Comparison of ENCODE assay signal across 9 cellular contexts in the genomic region with DNA sequence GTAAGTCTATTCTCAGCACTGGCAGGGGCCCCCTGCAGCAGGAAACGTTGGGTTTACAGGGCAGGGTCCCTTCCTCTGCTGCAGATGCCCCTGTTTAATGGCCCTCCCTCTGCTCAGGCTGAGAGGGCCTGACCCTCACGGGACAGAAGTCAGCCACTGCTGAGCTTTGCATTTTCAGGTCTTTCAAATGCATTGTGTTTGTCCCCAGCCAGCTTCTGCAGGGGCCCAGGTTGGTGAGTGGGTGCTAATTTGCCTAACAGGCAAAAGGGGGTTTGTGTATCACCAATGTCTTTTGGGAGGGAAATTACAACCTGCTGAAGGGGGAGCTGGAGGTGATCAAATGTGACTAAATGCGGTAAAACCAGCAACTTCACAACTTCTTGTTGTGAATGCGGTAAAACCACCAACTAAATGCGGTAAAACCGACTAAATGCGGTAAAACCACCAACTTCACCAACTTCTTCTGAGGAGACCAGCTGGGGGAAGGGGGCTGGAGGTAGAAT. TPM values are rescaled to one million over a fixed set of nuclear protein-coding genes. Genes with fewer than 3 reads are reported as not detected.
DNase-seq lines count a peak whose midpoint lies in the region; ATAC-seq and TF ChIP-seq lines count a peak whose summit lies in the region.
"Had no signal": no experiment of that assay in that cellular context is flagged by ENCODE, and none has a peak within 500 bp of the region (broad histone marks: within the 10 kb centered on the region; RNA-seq: fewer than 3 reads in every experiment).

No MANE protein-coding gene starts in this region.

- no peak overlapping the region for H3K27ac Mint-ChIP-seq in CD8-positive, alpha-beta T cell
- H3K27ac Mint-ChIP-seq in osteocyte (ENCODE audit: unreplicated experiment): no peak overlapping the region
- H3K27ac Mint-ChIP-seq: stimulated activated naive CD8-positive, alpha-beta T cell treated with anti-CD3 and anti-CD28 coated beads, Interleukin-15, Interleukin-2, amounts not matched to agents 100 ng/mL and 50 ng/mL, for 24 hours had no signal

- intact Hi-C loops in CD8-positive, alpha-beta T cell (cut with DNase I, micrococcal nuclease): no loop called here

- CTCF ChIA-PET in CD8-positive, alpha-beta T cell (lab: Charles Lee): no interaction called here

- POLR2A ChIA-PET in CD8-positive, alpha-beta T cell (lab: Charles Lee): no interaction called here

- peak; percentile 58 for DNase-seq in GM06990 (ENCODE audit: extremely low read depth, insufficient read length)
- DNase-seq in UCSD-AML1 (lab: John Stamatoyannopoulos, UW; ENCODE audit: unreplicated experiment): peak; percentile 47
- no peak for DNase-seq in NCI-H1092 (lab: John Stamatoyannopoulos, UW)
- no peak for DNase-seq in AG08395 (ENCODE audit: low spot score)
- DNase-seq in CD8-positive, alpha-beta T cell: no peak
- no peak for DNase-seq in osteocyte (ENCODE audit: extremely low spot score, unreplicated experiment)

- ATAC-seq in GM19395 (IDR thresholded peaks at IDR 0.05; ENCODE audit: unreplicated experiment) (peak; percentile 39), HG03060 (IDR thresholded peaks at IDR 0.05; ENCODE audit: low read depth, unreplicated experiment) (peak; percentile 26)
- no peak for ATAC-seq in CD8-positive, alpha-beta T cell

- no peak overlapping the region for H3K4me3 ChIP-seq in GM06990 (replicated peaks; ENCODE audit: low read depth, low read length)
- H3K4me3 ChIP-seq in CD8-positive, alpha-beta T cell (ENCODE audit: low read depth, low read length): no peak overlapping the region

- peaks cover 32% of the 10 kb centered on the region for H3K4me1 Mint-ChIP-seq in CD8-positive, alpha-beta T cell (ENCODE audit: low read depth)
- peaks cover 15% of the 10 kb centered on the region for H3K4me1 Mint-ChIP-seq in osteocyte (ENCODE audit: unreplicated experiment)

- H3K27ac ChIP-seq in CD8-positive, alpha-beta T cell (ENCODE audit: low read depth, low read length): no peak overlapping the region

- no peaks in the 10 kb centered on the region for H3K36me3 Mint-ChIP-seq in CD8-positive, alpha-beta T cell
- no peaks in the 10 kb centered on the region for H3K36me3 Mint-ChIP-seq in osteocyte (ENCODE audit: unreplicated experiment)

- peaks cover 7% of the 10 kb centered on the region for H3K4me1 ChIP-seq in CD8-positive, alpha-beta T cell (ENCODE audit: insufficient read depth, low read length)

- no peak overlapping the region for H3K4me3 Mint-ChIP-seq in CD8-positive, alpha-beta T cell
- H3K4me3 Mint-ChIP-seq in osteocyte (ENCODE audit: unreplicated experiment): no peak overlapping the region
- H3K4me3 Mint-ChIP-seq: stimulated activated naive CD8-positive, alpha-beta T cell treated with anti-CD3 and anti-CD28 coated beads, Interleukin-15, Interleukin-2, amounts not matched to agents 100 ng/mL and 50 ng/mL, for 24 hours had no signal

- no peaks in the 10 kb centered on the region for H3K36me3 ChIP-seq in GM06990 (ENCODE audit: control insufficient read depth, insufficient read depth, low read length)
- no peaks in the 10 kb centered on the region for H3K36me3 ChIP-seq in CD8-positive, alpha-beta T cell (ENCODE audit: insufficient read depth, low read length)

- no peaks in the 10 kb centered on the region for H3K9me3 Mint-ChIP-seq in CD8-positive, alpha-beta T cell
- H3K9me3 Mint-ChIP-seq in osteocyte (ENCODE audit: unreplicated experiment): no peaks in the 10 kb centered on the region
- H3K9me3 Mint-ChIP-seq: stimulated activated naive CD8-positive, alpha-beta T cell treated with anti-CD3 and anti-CD28 coated beads, Interleukin-15, Interleukin-2, amounts not matched to agents 100 ng/mL and 50 ng/mL, for 24 hours had no signal

- TF ChIP-seq CTCF in GM06990 (IDR thresholded peaks at IDR 0.05; ENCODE audit: insufficient read depth, low read length, poor library complexity, severe bottlenecking) (no peak), osteocyte (IDR thresholded peaks at IDR 0.05) (no peak)
- no peak for TF ChIP-seq CTCF in CD8-positive, alpha-beta T cell (IDR thresholded peaks at IDR 0.05)

- H3K9me3 ChIP-seq in CD8-positive, alpha-beta T cell (ENCODE audit: low read length): no peaks in the 10 kb centered on the region

- no peaks in the 10 kb centered on the region for H3K27me3 Mint-ChIP-seq in CD8-positive, alpha-beta T cell (ENCODE audit: low read depth)
- H3K27me3 Mint-ChIP-seq in osteocyte (ENCODE audit: unreplicated experiment): no peaks in the 10 kb centered on the region
- H3K27me3 Mint-ChIP-seq: stimulated activated naive CD8-positive, alpha-beta T cell treated with anti-CD3 and anti-CD28 coated beads, Interleukin-15, Interleukin-2, amounts not matched to agents 100 ng/mL and 50 ng/mL, for 24 hours had no signal

- peaks cover 1% of the 10 kb centered on the region for H3K27me3 ChIP-seq in GM06990 (replicated peaks; ENCODE audit: control insufficient read depth, insufficient read depth, low read length)
- no peaks in the 10 kb centered on the region for H3K27me3 ChIP-seq in CD8-positive, alpha-beta T cell (ENCODE audit: insufficient read depth, low read length)

RNA-seq across cellular contexts. Expression of a gene that starts 44.8 kb away (rescaled TPM):
- 10 to 100 TPM; 39.8 to 40.6 TPM for total RNA-seq in CD8-positive, alpha-beta T cell
- total RNA-seq in osteocyte: 98.5 and 104 TPM in 2 replicates

Comparison
In these comparisons a context has a peak if more than half of its experiments do, and no peak if none do; other contexts are left out.
1. DNase-seq: peak in GM06990 (single experiment) and UCSD-AML1 (single experiment); none in NCI-H1092 (single experiment), AG08395 (single experiment), CD8-positive, alpha-beta T cell (0 of 7) and osteocyte (single experiment).